In the genomic region with DNA sequence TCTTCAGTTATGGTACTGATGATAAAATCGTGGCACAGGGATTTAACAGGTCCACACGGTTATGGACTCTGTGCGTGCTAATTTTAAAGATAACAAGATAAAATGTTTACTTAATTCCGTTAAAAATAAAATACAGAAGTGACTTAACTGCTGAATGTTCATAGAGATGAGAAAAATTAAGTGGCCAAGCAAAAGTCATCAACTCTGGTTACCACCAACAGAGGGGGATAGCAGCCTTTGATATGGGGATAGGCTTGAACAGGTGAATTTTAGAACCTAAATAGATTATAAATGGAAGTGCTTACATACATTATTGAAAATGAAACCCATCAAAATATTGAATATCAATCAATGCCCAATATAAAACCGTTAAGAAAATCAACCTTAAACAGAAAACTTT, we compare ENCODE assay signal across 1 cellular context.
TF ChIP-seq lines count a peak whose summit lies in the region.

No MANE protein-coding gene starts in this region.

TF ChIP-seq in GM23338, 12 proteins besides CTCF, POLR2A, EP300 and RAD21 (continued from another document):
- TF ChIP-seq, protein P1, sequence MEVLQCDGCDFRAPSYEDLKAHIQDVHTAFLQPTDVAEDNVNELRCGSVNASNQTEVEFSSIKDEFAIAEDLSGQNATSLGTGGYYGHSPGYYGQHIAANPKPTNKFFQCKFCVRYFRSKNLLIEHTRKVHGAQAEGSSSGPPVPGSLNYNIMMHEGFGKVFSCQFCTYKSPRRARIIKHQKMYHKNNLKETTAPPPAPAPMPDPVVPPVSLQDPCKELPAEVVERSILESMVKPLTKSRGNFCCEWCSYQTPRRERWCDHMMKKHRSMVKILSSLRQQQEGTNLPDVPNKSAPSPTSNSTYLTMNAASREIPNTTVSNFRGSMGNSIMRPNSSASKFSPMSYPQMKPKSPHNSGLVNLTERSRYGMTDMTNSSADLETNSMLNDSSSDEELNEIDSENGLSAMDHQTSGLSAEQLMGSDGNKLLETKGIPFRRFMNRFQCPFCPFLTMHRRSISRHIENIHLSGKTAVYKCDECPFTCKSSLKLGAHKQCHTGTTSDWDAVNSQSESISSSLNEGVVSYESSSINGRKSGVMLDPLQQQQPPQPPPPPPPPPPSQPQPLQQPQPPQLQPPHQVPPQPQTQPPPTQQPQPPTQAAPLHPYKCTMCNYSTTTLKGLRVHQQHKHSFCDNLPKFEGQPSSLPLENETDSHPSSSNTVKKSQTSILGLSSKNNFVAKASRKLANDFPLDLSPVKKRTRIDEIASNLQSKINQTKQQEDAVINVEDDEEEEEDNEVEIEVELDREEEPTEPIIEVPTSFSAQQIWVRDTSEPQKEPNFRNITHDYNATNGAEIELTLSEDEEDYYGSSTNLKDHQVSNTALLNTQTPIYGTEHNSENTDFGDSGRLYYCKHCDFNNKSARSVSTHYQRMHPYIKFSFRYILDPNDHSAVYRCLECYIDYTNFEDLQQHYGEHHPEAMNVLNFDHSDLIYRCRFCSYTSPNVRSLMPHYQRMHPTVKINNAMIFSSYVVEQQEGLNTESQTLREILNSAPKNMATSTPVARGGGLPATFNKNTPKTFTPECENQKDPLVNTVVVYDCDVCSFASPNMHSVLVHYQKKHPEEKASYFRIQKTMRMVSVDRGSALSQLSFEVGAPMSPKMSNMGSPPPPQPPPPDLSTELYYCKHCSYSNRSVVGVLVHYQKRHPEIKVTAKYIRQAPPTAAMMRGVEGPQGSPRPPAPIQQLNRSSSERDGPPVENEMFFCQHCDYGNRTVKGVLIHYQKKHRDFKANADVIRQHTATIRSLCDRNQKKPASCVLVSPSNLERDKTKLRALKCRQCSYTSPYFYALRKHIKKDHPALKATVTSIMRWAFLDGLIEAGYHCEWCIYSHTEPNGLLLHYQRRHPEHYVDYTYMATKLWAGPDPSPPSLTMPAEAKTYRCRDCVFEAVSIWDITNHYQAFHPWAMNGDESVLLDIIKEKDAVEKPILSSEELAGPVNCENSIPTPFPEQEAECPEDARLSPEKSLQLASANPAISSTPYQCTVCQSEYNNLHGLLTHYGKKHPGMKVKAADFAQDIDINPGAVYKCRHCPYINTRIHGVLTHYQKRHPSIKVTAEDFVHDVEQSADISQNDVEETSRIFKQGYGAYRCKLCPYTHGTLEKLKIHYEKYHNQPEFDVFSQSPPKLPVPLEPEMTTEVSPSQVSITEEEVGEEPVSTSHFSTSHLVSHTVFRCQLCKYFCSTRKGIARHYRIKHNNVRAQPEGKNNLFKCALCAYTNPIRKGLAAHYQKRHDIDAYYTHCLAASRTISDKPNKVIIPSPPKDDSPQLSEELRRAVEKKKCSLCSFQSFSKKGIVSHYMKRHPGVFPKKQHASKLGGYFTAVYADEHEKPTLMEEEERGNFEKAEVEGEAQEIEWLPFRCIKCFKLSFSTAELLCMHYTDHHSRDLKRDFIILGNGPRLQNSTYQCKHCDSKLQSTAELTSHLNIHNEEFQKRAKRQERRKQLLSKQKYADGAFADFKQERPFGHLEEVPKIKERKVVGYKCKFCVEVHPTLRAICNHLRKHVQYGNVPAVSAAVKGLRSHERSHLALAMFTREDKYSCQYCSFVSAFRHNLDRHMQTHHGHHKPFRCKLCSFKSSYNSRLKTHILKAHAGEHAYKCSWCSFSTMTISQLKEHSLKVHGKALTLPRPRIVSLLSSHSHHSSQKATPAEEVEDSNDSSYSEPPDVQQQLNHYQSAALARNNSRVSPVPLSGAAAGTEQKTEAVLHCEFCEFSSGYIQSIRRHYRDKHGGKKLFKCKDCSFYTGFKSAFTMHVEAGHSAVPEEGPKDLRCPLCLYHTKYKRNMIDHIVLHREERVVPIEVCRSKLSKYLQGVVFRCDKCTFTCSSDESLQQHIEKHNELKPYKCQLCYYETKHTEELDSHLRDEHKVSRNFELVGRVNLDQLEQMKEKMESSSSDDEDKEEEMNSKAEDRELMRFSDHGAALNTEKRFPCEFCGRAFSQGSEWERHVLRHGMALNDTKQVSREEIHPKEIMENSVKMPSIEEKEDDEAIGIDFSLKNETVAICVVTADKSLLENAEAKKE (CRISPR knock-in tag; IDR thresholded peaks at IDR 0.05), result no peak
- TF ChIP-seq CREB1 (CRISPR knock-in tag; IDR thresholded peaks at IDR 0.05; ENCODE audit: low read depth), result no peak
- no peak for TF ChIP-seq POLR2AphosphoS5 (IDR thresholded peaks at IDR 0.05; ENCODE audit: low read depth)
- TF ChIP-seq JUNB (IDR thresholded peaks at IDR 0.05; ENCODE audit: unreplicated experiment), result no peak
- TF ChIP-seq STAT1 (IDR thresholded peaks at IDR 0.05; ENCODE audit: unreplicated experiment), result no peak
- TF ChIP-seq REST (IDR thresholded peaks at IDR 0.05; ENCODE audit: unreplicated experiment), result no peak
- TF ChIP-seq NANOG (IDR thresholded peaks at IDR 0.05; ENCODE audit: borderline replicate concordance), result no peak
- no peak for TF ChIP-seq ZNF331 (CRISPR knock-in tag; IDR thresholded peaks at IDR 0.05; ENCODE audit: low read depth)
